Comparison of ENCODE assay signal across 8 cellular contexts in the genomic region with DNA sequence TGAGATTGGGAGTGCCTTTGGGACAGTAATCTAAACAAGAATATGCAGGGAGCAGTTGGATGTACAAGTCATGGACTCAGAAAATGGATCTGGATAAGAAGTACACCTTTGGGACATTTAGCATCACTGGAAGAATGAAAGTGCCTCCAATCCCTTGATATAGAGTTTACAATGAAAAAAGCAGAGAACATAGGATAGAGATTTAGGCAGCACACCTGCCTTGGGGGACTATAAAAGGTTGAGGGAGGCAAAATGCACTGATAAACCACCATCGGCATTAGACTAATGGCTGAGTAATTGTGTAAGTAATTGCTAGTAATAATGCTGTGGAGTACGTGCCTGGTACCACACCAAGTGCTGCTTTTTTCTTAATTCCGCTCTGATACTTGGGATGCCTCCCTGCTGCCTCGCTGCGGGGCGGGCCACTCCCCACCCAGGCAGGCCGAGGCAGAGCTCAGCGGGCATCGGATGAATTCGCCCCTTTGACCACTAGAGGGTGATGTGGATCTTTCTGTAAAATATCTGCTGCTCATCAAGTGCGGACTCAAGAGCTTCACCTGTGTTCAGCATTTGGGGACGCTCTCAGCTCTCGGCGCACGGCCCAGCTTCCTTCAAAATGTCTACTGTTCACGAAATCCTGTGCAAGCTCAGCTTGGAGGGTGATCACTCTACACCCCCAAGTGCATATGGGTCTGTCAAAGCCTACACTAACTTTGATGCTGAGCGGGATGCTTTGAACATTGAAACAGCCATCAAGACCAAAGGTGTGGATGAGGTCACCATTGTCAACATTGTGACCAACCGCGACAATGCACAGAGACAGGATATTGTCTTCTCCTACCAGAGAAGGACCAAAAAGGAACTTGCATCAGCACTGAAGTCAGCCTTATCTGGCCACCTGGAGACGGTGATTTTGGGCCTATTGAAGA.
A peak's percentile ranks its signal among the peaks of the same experiment; 100 is the strongest.
DNase-seq lines count a peak whose midpoint lies in the region; ATAC-seq and TF ChIP-seq lines count a peak whose summit lies in the region.

No MANE protein-coding gene starts in this region.

- DNase-seq in GM10248 (ENCODE audit: extremely low spot score) = peak; percentile 85
- DNase-seq in NCI-H2171 treated with DMSO at 0.1 percent for 48 hours (lab: John Stamatoyannopoulos, UW) = peak; percentile 65
- DNase-seq in activated CD4-positive, CD25-positive, alpha-beta regulatory T cell treated with anti-CD3 and anti-CD28 coated beads, Interleukin-2, amount 50 U/mL, for 16 hours (ENCODE audit: low read depth, low spot score) = peak; percentile 40
- peak; percentile 70 for DNase-seq in central memory CD4-positive, alpha-beta T cell
- peak; percentile 75 for DNase-seq in kidney tubule cell (ENCODE audit: low spot score)
- DNase-seq in stimulated activated CD4-positive, alpha-beta T cell treated with anti-CD3 and anti-CD28 coated beads, Interleukin-4, amount 100 ng/mL, for 1 hour = peak; percentile 58

- POLR2A ChIA-PET in GM10248 (lab: Yijun Ruan, JAX) = no interaction called here

- ATAC-seq in HG02885 (IDR thresholded peaks at IDR 0.05; ENCODE audit: poor library complexity, unreplicated experiment) (peak; percentile 82), HG02981 (IDR thresholded peaks at IDR 0.05; ENCODE audit: unreplicated experiment) (no peak)

- CTCF ChIA-PET in GM10248 (lab: Yijun Ruan, JAX) = interaction anchor here (0.6 to 11.9 kb wide), 41 partner anchors 8 to 980 kb away, joined by 3 to 277 read pairs (median 4); no protein-coding TSS in a partner anchor

- peak; percentile 93 for TF ChIP-seq CTCF in GM10248 (IDR thresholded peaks at IDR 0.05; ENCODE audit: control extremely low read depth, extremely low read depth, low read depth, missing control alignments)
